18 cellular contexts compared by ENCODE assay signal in the genomic region with DNA sequence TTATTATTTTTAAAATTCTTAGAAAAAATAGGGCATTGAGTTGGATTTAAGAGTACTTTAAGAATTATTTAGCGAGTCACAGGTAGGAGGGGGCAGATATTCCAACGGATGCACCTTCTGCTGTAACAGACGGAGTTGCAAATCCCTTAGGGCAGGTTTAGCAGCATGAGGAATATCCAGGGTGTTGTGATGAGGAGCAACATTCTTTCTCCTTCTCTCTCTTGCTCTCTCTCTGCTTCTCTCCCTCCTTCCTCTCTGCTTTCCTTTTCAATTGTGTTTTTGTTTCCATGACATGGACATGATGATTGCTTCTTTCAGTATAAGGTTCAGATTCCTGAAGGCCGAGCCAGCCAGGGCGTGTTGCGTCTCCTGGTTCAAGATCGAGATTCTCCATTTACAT. TPM values are rescaled to one million over a fixed set of nuclear protein-coding genes. Genes with fewer than 3 reads are reported as not detected.
A peak's percentile ranks its signal among the peaks of the same experiment; 100 is the strongest.
DNase-seq lines count a peak whose midpoint lies in the region; ATAC-seq, FAIRE-seq and TF ChIP-seq lines count a peak whose summit lies in the region.
"Had no signal": no experiment of that assay in that cellular context is flagged by ENCODE, and none has a peak within 500 bp of the region (broad histone marks: within the 10 kb centered on the region; RNA-seq: fewer than 3 reads in every experiment).

No MANE protein-coding gene starts in this region.

- H3K4me1 ChIP-seq in mesendoderm (ENCODE audit: control insufficient read depth, low read depth, low read length): peaks cover 2% of the 10 kb centered on the region
- no peaks in the 10 kb centered on the region for H3K4me1 ChIP-seq in esophagus muscularis mucosa

- H3K4me1 Mint-ChIP-seq in activated T-cell treated with anti-CD3 and anti-CD28 coated beads, Interleukin-2, amount 50 U/mL, for 72 hours (ENCODE audit: low read depth): no peaks in the 10 kb centered on the region
- H3K4me1 Mint-ChIP-seq: CD4-positive, CD25-positive, alpha-beta regulatory T cell had no signal

- no peaks in the 10 kb centered on the region for H3K79me1 ChIP-seq in mesendoderm (ENCODE audit: low read length)

- H3K4me3 ChIP-seq in bronchial epithelial cell (ENCODE audit: low read depth, low read length): no peak overlapping the region
- no peak overlapping the region for H3K4me3 ChIP-seq in mesendoderm (ENCODE audit: low read length)
- no peak overlapping the region for H3K4me3 ChIP-seq in esophagus muscularis mucosa
- H3K4me3 ChIP-seq: A549, GM12878 had no signal

- no peak overlapping the region for H3K18ac ChIP-seq in mesendoderm (ENCODE audit: low read length)

- H3K27ac Mint-ChIP-seq in activated T-cell treated with anti-CD3 and anti-CD28 coated beads, Interleukin-2, amount 50 U/mL, for 72 hours: no peak overlapping the region
- H3K27ac Mint-ChIP-seq: CD4-positive, CD25-positive, alpha-beta regulatory T cell had no signal

- no peaks in the 10 kb centered on the region for H3K9me3 Mint-ChIP-seq in activated T-cell treated with anti-CD3 and anti-CD28 coated beads, Interleukin-2, amount 50 U/mL, for 72 hours
- H3K9me3 Mint-ChIP-seq: CD4-positive, CD25-positive, alpha-beta regulatory T cell had no signal

- intact Hi-C loops in esophagus muscularis mucosa (cut with DNase I): no loop called here

- no peaks in the 10 kb centered on the region for H3K27me3 ChIP-seq in bronchial epithelial cell (ENCODE audit: control insufficient read depth, insufficient read depth, low read length)
- no peaks in the 10 kb centered on the region for H3K27me3 ChIP-seq in mesendoderm (ENCODE audit: insufficient read depth, low read length, poor library complexity)
- no peaks in the 10 kb centered on the region for H3K27me3 ChIP-seq in esophagus muscularis mucosa

- H3K79me2 ChIP-seq in mesendoderm (ENCODE audit: control insufficient read depth, insufficient read depth, low read length): no peaks in the 10 kb centered on the region

- no peak overlapping the region for H3K4me3 Mint-ChIP-seq in activated T-cell treated with anti-CD3 and anti-CD28 coated beads, Interleukin-2, amount 50 U/mL, for 72 hours
- H3K4me3 Mint-ChIP-seq: CD4-positive, CD25-positive, alpha-beta regulatory T cell had no signal

- no peak overlapping the region for H3K4ac ChIP-seq in mesendoderm (ENCODE audit: low read depth, low read length)

- no peak for ATAC-seq in activated T-cell treated with anti-CD3 and anti-CD28 coated beads, Interleukin-2, amount 50 U/mL, for 72 hours (replicated peaks in 1 of 2)
- ATAC-seq: A549, GM12878 had no signal

- no peak for TF ChIP-seq EP300 in esophagus muscularis mucosa (IDR thresholded peaks at IDR 0.05)

- H3K36me3 ChIP-seq in bronchial epithelial cell (ENCODE audit: control insufficient read depth, insufficient read depth, low read length) (no peaks in the 10 kb centered on the region), mesendoderm (ENCODE audit: control insufficient read depth, insufficient read depth, low read length) (no peaks in the 10 kb centered on the region), esophagus muscularis mucosa (no peaks in the 10 kb centered on the region)

- no peak overlapping the region for H2AK5ac ChIP-seq in mesendoderm (ENCODE audit: low read length)

- H3K4me2 ChIP-seq in mesendoderm (ENCODE audit: low read length): no peak overlapping the region

- no peak overlapping the region for H2BK120ac ChIP-seq in mesendoderm (ENCODE audit: low read depth, low read length)

- no peak overlapping the region for H2BK5ac ChIP-seq in mesendoderm (ENCODE audit: low read length)

- no peak overlapping the region for H4K8ac ChIP-seq in mesendoderm (ENCODE audit: low read depth, low read length)

- TF ChIP-seq POLR2A in esophagus muscularis mucosa (IDR thresholded peaks at IDR 0.05; ENCODE audit: low read depth): no peak

- H3K36me3 Mint-ChIP-seq in activated T-cell treated with anti-CD3 and anti-CD28 coated beads, Interleukin-2, amount 50 U/mL, for 72 hours (ENCODE audit: insufficient read depth in 2 of 2): no peaks in the 10 kb centered on the region

- WGBS in mesendoderm (ENCODE audit: extremely low coverage, insufficient coverage, low lambda C conversion rate): no CpG with 5 or more reads among the region's 7 CpGs
- whole genome bisulfite sequencing in esophagus muscularis mucosa: 81% methylated on average over 7 of the region's 7 CpGs

- TF ChIP-seq CTCF in bronchial epithelial cell (IDR thresholded peaks at IDR 0.05; ENCODE audit: insufficient read depth, low read length, severe bottlenecking): no peak
- no peak for TF ChIP-seq CTCF in esophagus muscularis mucosa (IDR thresholded peaks at IDR 0.05)

- no peak overlapping the region for H3K23ac ChIP-seq in mesendoderm (ENCODE audit: low read length)

- FAIRE-seq in bronchial epithelial cell (lab: Jason Lieb, UNC): no peak
- FAIRE-seq: A549, GM12878 had no signal

- DNase-seq in NCI-H2171 (lab: John Stamatoyannopoulos, UW) (peak; percentile 75), NCI-H82 treated with DMSO at 0.1 percent for 48 hours (lab: John Stamatoyannopoulos, UW; ENCODE audit: unreplicated experiment) (peak; percentile 4), bronchial epithelial cell (ENCODE audit: low read depth) (peak; percentile 25), mesendoderm (peak; percentile 40), esophagus muscularis mucosa (ENCODE audit: extremely low spot score) (no peak), Ammon's horn (ENCODE audit: low spot score) (no peak)
- DNase-seq in activated T-cell treated with anti-CD3 and anti-CD28 coated beads, Interleukin-2, amount 50 U/mL, for 72 hours: no peak
- DNase-seq: CD4-positive, CD25-positive, alpha-beta regulatory T cell; DND-41; Karpas-422; NCI-H1417; NCI-H187; NCI-H510A treated with DMSO at 0.1 percent for 48 hours; OCI-M1; SHP77 had no signal

- no peak overlapping the region for H3K56ac ChIP-seq in mesendoderm (ENCODE audit: low read length)

- H3K9me3 ChIP-seq in esophagus muscularis mucosa: no peaks in the 10 kb centered on the region
- H3K9me3 ChIP-seq: A549 had no signal

- H4K5ac ChIP-seq in mesendoderm (ENCODE audit: low read length): no peak overlapping the region

- H3K9ac ChIP-seq in mesendoderm (ENCODE audit: low read length): no peak overlapping the region

- H3K27ac ChIP-seq in mesendoderm (ENCODE audit: low read depth, low read length): no peak overlapping the region
- no peak overlapping the region for H3K27ac ChIP-seq in esophagus muscularis mucosa (replicated peaks in 1 of 4)
- H3K27ac ChIP-seq: A549 had no signal

- H3K27me3 Mint-ChIP-seq in activated T-cell treated with anti-CD3 and anti-CD28 coated beads, Interleukin-2, amount 50 U/mL, for 72 hours (ENCODE audit: low read depth): no peaks in the 10 kb centered on the region
- H3K27me3 Mint-ChIP-seq: CD4-positive, CD25-positive, alpha-beta regulatory T cell had no signal

- H2BK15ac ChIP-seq in mesendoderm (replicated peaks; ENCODE audit: low read depth): no peak overlapping the region

RNA-seq across cellular contexts. Expression of a gene that starts 28.9 kb away (rescaled TPM):
- total RNA-seq in bronchial epithelial cell (2.4 and 8.4 TPM in 2 replicates), esophagus muscularis mucosa (1 to 10 TPM in 1 of 4 donors, under 1 TPM in 3; 0.39 to 1.3 (median 0.82) TPM)
- 3.1 TPM for polyA plus RNA-seq in mesendoderm (2013, experiment 1 of 2)
- polyA plus RNA-seq in mesendoderm (2013, experiment 2 of 2): 3.2 TPM
- 1 to 10 TPM; 2.4 to 3.1 TPM for total RNA-seq in activated T-cell treated with anti-CD3 and anti-CD28 coated beads, Interleukin-2, amount 50 U/mL, for 72 hours
- total RNA-seq: RPMI7951 had no signal

RNA-seq across cellular contexts. Expression of a gene that starts 46.9 kb away (rescaled TPM):
- total RNA-seq in bronchial epithelial cell (4.5 and 5.8 TPM in 2 replicates), esophagus muscularis mucosa (10 to 100 TPM in 2 of 4 donors, 1 to 10 TPM in 2; 6.0 to 14.1 (median 9.0) TPM)
- polyA plus RNA-seq in mesendoderm (2013, experiment 1 of 2): 19.3 TPM
- polyA plus RNA-seq in mesendoderm (2013, experiment 2 of 2): 19.1 TPM
- 10 to 100 TPM; 18.2 to 20.4 TPM for total RNA-seq in activated T-cell treated with anti-CD3 and anti-CD28 coated beads, Interleukin-2, amount 50 U/mL, for 72 hours

RNA-seq across cellular contexts. Expression of a gene that starts 47.0 kb away (rescaled TPM):
- total RNA-seq in bronchial epithelial cell: 9.5 and 12.2 TPM in 2 replicates
- polyA plus RNA-seq in mesendoderm (2013, experiment 1 of 2): 1.5 TPM
- polyA plus RNA-seq in mesendoderm (2013, experiment 2 of 2): 1.8 TPM
- 10 to 100 TPM in 3 of 4 donors, 1 to 10 TPM in 1; 7.9 to 18.1 (median 11.4) TPM for total RNA-seq in esophagus muscularis mucosa
- 1 to 10 TPM; 5.7 to 6.2 TPM for total RNA-seq in activated T-cell treated with anti-CD3 and anti-CD28 coated beads, Interleukin-2, amount 50 U/mL, for 72 hours

RNA-seq across cellular contexts. Expression of a gene that starts 53.7 kb away (rescaled TPM):
- total RNA-seq in bronchial epithelial cell (0.26 and 0.51 TPM in 2 replicates), esophagus muscularis mucosa (1 to 10 TPM in 2 of 4 donors, under 1 TPM in 2; 0.52 to 3.5 (median 1.0) TPM)
- 0.18 TPM for polyA plus RNA-seq in mesendoderm (2013, experiment 1 of 2)
- 0.35 TPM for polyA plus RNA-seq in mesendoderm (2013, experiment 2 of 2)
- total RNA-seq in activated T-cell treated with anti-CD3 and anti-CD28 coated beads, Interleukin-2, amount 50 U/mL, for 72 hours: 10 to 100 TPM in 1 of 2 donors, 1 to 10 TPM in 1; 5.0 to 11.9 TPM

Comparison
In these comparisons a context has a peak if more than half of its experiments do, and no peak if none do; other contexts are left out.
1. DNase-seq: peak in NCI-H2171 (single experiment), NCI-H82 treated with DMSO at 0.1 percent for 48 hours (single experiment), bronchial epithelial cell (single experiment) and mesendoderm (single experiment); none in esophagus muscularis mucosa (single experiment), Ammon's horn (single experiment) and activated T-cell treated with anti-CD3 and anti-CD28 coated beads, Interleukin-2, amount 50 U/mL, for 72 hours (0 of 2).